ENCODE assay signal across 16 cellular contexts in genomic region chrX:68454476-68455150, GRCh38.
"Had no signal": no experiment of that assay in that cellular context is flagged by ENCODE, and none has a peak within 500 bp of the region (broad histone marks: within the 10 kb centered on the region; RNA-seq: fewer than 3 reads in every experiment).

No MANE protein-coding gene starts in this region.

- H2AFZ ChIP-seq: hepatocyte had no signal

- ATAC-seq: activated naive CD4-positive, alpha-beta T cell treated with anti-CD3 and anti-CD28 coated beads, Interleukin-2, amount 50 U/mL, for 72 hours; left colon; T-helper 17 cell had no signal

- H3K4me3 ChIP-seq: esophagus muscularis mucosa, hepatocyte, lung, prostate gland, right atrium auricular region, thoracic aorta had no signal

- H3K4me2 ChIP-seq: hepatocyte had no signal

- H3K27me3 ChIP-seq: esophagus muscularis mucosa, hepatocyte, right atrium auricular region had no signal

- H3K9me3 ChIP-seq: esophagus muscularis mucosa, prostate gland, right atrium auricular region, thoracic aorta had no signal

- DNase-seq: activated CD4-positive, alpha-beta T cell treated with anti-CD3 and anti-CD28 coated beads for 1 hour; activated CD4-positive, alpha-beta T cell treated with anti-CD3 and anti-CD28 coated beads, Interleukin-2, amount 50 U/mL, for 4 hours; activated gamma-delta T cell treated with Interleukin-2 at 50 U/mL for 16 hours; effector CD8-positive, alpha-beta T cell; left colon; nucleus accumbens; stimulated activated CD4-positive, alpha-beta T cell treated with anti-CD3 and anti-CD28 coated beads, Interleukin-4, amount 100 ng/mL, for 1 hour; T-helper 17 cell; WERI-Rb-1 had no signal

- H3K4me1 ChIP-seq: esophagus muscularis mucosa, prostate gland, right atrium auricular region had no signal

- H3K79me2 ChIP-seq: hepatocyte had no signal

- H3K27ac ChIP-seq: esophagus muscularis mucosa, hepatocyte, right atrium auricular region, thoracic aorta, WERI-Rb-1 had no signal

- H3K36me3 ChIP-seq: esophagus muscularis mucosa, prostate gland, right atrium auricular region, thoracic aorta, WERI-Rb-1 had no signal
